Comparison of ENCODE assay signal across 28 cellular contexts in genomic region chr2:58541511-58541910, GRCh38.
A peak's percentile ranks its signal among the peaks of the same experiment; 100 is the strongest.
DNase-seq lines count a peak whose midpoint lies in the region; ATAC-seq, FAIRE-seq and TF ChIP-seq lines count a peak whose summit lies in the region.
"Had no signal": no experiment of that assay in that cellular context is flagged by ENCODE, and none has a peak within 500 bp of the region (broad histone marks: within the 10 kb centered on the region; RNA-seq: fewer than 3 reads in every experiment).

No MANE protein-coding gene starts in this region.

- peak overlapping the region; percentile 85 for H2BK120ac ChIP-seq in H1 (replicated peaks; ENCODE audit: low read depth, low read length)
- H2BK120ac ChIP-seq in mesendoderm (ENCODE audit: low read depth, low read length) = no peak overlapping the region

- CTCF ChIA-PET in H1 (lab: Charles Lee; ENCODE audit: partially characterized antibody) = interaction anchor here (0.6 to 1.2 kb wide), 6 partner anchors 9 to 496 kb away, joined by 3 to 7 read pairs (median 4); no protein-coding TSS in a partner anchor

- H3K27me3 Mint-ChIP-seq in stimulated activated memory B cell treated with anti-CD40 and anti-IgM and Interleukin-4, amounts not matched to agents 10 μg/mL and 1 μg/mL and 100 μg/mL, for 72 hours = peaks cover 17% of the 10 kb centered on the region
- H3K27me3 Mint-ChIP-seq: activated naive CD4-positive, alpha-beta T cell treated with anti-CD3 and anti-CD28 coated beads, Interleukin-2, amount 50 U/mL, for 24 hours had no signal

- H3K79me1 ChIP-seq in H1 (ENCODE audit: low read depth, low read length) = no peaks in the 10 kb centered on the region
- no peaks in the 10 kb centered on the region for H3K79me1 ChIP-seq in mesendoderm (ENCODE audit: low read length)

- no peak overlapping the region for H2BK15ac ChIP-seq in H1 (ENCODE audit: low read length)
- H2BK15ac ChIP-seq in mesendoderm (replicated peaks; ENCODE audit: low read depth) = peak overlapping the region; percentile 74

- DNase-seq in H1 (ENCODE audit: low read depth in 1 of 2, low spot score in 2 of 2) (no peak), mesendoderm (peak; percentile 32), NCI-H510A (lab: John Stamatoyannopoulos, UW) (no peak), urothelium cell line (ENCODE audit: low spot score) (no peak)
- no peak for DNase-seq in activated CD4-positive, alpha-beta T cell treated with anti-CD3 and anti-CD28 coated beads for 1 hour
- DNase-seq: activated B cell treated with CpG ODN at 0.5 μM for 24 hours; activated CD4-positive, alpha-beta T cell treated with anti-CD3 and anti-CD28 coated beads, Interleukin-2, amount 50 U/mL, for 4 hours; activated CD8-positive, alpha-beta memory T cell treated with anti-CD3 and anti-CD28 coated beads, Interleukin-2, amount 50 U/mL, for 4 hours; BE2C; effector memory CD4-positive, alpha-beta T cell; erythroblast; GDM1; Karpas-422; naive thymus-derived CD8-positive, alpha-beta T cell; NCI-H1694 treated with DMSO at 0.1 percent for 48 hours; NCI-H2171 treated with DMSO at 0.1 percent for 48 hours; pancreas; SHP77; spleen had no signal

- TF ChIP-seq CTCF in H1 (IDR thresholded peaks at IDR 0.05; ENCODE audit: control extremely low read depth in 1 of 3, insufficient read depth in 1 of 3, low read depth in 1 of 3, low read length in 3 of 3) = no peak

- H3K23me2 ChIP-seq in H1 (ENCODE audit: low read depth, low read length) = no peaks in the 10 kb centered on the region

- H3K4me1 Mint-ChIP-seq in stimulated activated memory B cell treated with anti-CD40 and anti-IgM and Interleukin-4, amounts not matched to agents 10 μg/mL and 1 μg/mL and 100 μg/mL, for 72 hours = peaks cover 7% of the 10 kb centered on the region
- H3K4me1 Mint-ChIP-seq: activated B cell treated with CpG ODN at 0.5 μM for 24 hours; activated naive CD4-positive, alpha-beta T cell treated with anti-CD3 and anti-CD28 coated beads, Interleukin-2, amount 50 U/mL, for 24 hours had no signal

- H4K20me1 ChIP-seq in H1 (replicated peaks in 1 of 2; ENCODE audit: control insufficient read depth in 1 of 2, insufficient read depth in 2 of 2, low read length in 2 of 2) = no peaks in the 10 kb centered on the region

- H3K27me3 ChIP-seq in HUES48 (ENCODE audit: control insufficient read depth, insufficient read depth, low read length) = no peaks in the 10 kb centered on the region
- no peaks in the 10 kb centered on the region for H3K27me3 ChIP-seq in H1 (replicated peaks in 1 of 4; ENCODE audit: control insufficient read depth in 3 of 4, extremely low read depth in 1 of 4, insufficient read depth in 3 of 4, low read length in 3 of 4)
- H3K27me3 ChIP-seq in mesendoderm (ENCODE audit: insufficient read depth, low read length, poor library complexity) = no peaks in the 10 kb centered on the region
- H3K27me3 ChIP-seq: BE2C, pancreas, right atrium auricular region, spleen had no signal

- no peak overlapping the region for H3K4me3 Mint-ChIP-seq in stimulated activated memory B cell treated with anti-CD40 and anti-IgM and Interleukin-4, amounts not matched to agents 10 μg/mL and 1 μg/mL and 100 μg/mL, for 72 hours
- H3K4me3 Mint-ChIP-seq: activated B cell treated with CpG ODN at 0.5 μM for 24 hours; activated naive CD4-positive, alpha-beta T cell treated with anti-CD3 and anti-CD28 coated beads, Interleukin-2, amount 50 U/mL, for 24 hours; naive thymus-derived CD8-positive, alpha-beta T cell; type B pancreatic cell had no signal

- WGBS in H1 (ENCODE audit: extremely low coverage in 1 of 2, insufficient coverage in 1 of 2, insufficient read length in 1 of 2, insufficient replicate concordance in 2 of 2, low coverage in 1 of 2, low lambda C conversion rate in 2 of 2, missing lambda C conversion rate in 1 of 2), 2 experiments = 23% methylated on average over 7 of the region's 7 CpGs; no CpG with 5 or more reads in 1 of the 2 experiments
- no CpG with 5 or more reads among the region's 7 CpGs for WGBS in mesendoderm (ENCODE audit: extremely low coverage, insufficient coverage, low lambda C conversion rate)

- H4K5ac ChIP-seq in H1 (ENCODE audit: insufficient read length, low read depth, low read length) (peak overlapping the region; percentile 92), mesendoderm (ENCODE audit: low read length) (no peak overlapping the region)

- peak overlapping the region; percentile 84; the same call in 1 of the 2 replicates for H2BK12ac ChIP-seq in H1 (ENCODE audit: low read depth, low read length)

- H2AK5ac ChIP-seq in H1 (ENCODE audit: low read depth, low read length) = no peak overlapping the region
- H2AK5ac ChIP-seq in mesendoderm (ENCODE audit: low read length) = no peak overlapping the region

- H2BK20ac ChIP-seq in H1 (ENCODE audit: low read length) = peak overlapping the region; percentile 48; the same call in 1 of the 2 replicates

- H4K8ac ChIP-seq in H1 (ENCODE audit: extremely low read depth, insufficient read depth, low read length) = no peak overlapping the region
- H4K8ac ChIP-seq in mesendoderm (ENCODE audit: low read depth, low read length) = no peak overlapping the region

- H2BK5ac ChIP-seq in H1 (ENCODE audit: low read depth, low read length) (peak overlapping the region; percentile 86; the same call in 1 of the 2 replicates), mesendoderm (ENCODE audit: low read length) (no peak overlapping the region)

- H3K27ac ChIP-seq in HUES48 (ENCODE audit: low read depth, low read length) (peak overlapping the region; percentile 100), H1 (ENCODE audit: low read depth, low read length) (peak overlapping the region; percentile 92), mesendoderm (ENCODE audit: low read depth, low read length) (peak overlapping the region; percentile 60)
- H3K27ac ChIP-seq: pancreas, right atrium auricular region, spleen had no signal

- H3K14ac ChIP-seq in H1 (ENCODE audit: insufficient read length) = peak overlapping the region; percentile 10

- H3K36me3 ChIP-seq in HUES48 (ENCODE audit: control insufficient read depth, insufficient read depth, low read length) = no peaks in the 10 kb centered on the region
- no peaks in the 10 kb centered on the region for H3K36me3 ChIP-seq in H1 (ENCODE audit: control insufficient read depth in 2 of 4, insufficient read depth in 4 of 4, low read length in 3 of 4)
- H3K36me3 ChIP-seq in mesendoderm (ENCODE audit: control insufficient read depth, insufficient read depth, low read length) = no peaks in the 10 kb centered on the region
- H3K36me3 ChIP-seq: BE2C, pancreas, right atrium auricular region, spleen had no signal

- H3K4ac ChIP-seq in H1 (replicated peaks; ENCODE audit: insufficient read length, low read depth, low read length) (peak overlapping the region; percentile 92), mesendoderm (ENCODE audit: low read depth, low read length) (peak overlapping the region; percentile 4)

- peak overlapping the region; percentile 39; the same call in 1 of the 2 replicates for H3K18ac ChIP-seq in H1 (ENCODE audit: extremely low read depth, low read length)
- H3K18ac ChIP-seq in mesendoderm (ENCODE audit: low read length) = peak overlapping the region; percentile 90

- H3K56ac ChIP-seq in H1 (replicated peaks; ENCODE audit: insufficient read length, low read depth, low read length) (peak overlapping the region; percentile 83), mesendoderm (ENCODE audit: low read length) (no peak overlapping the region)

- H2AFZ ChIP-seq in H1 (ENCODE audit: low read length) = no peak overlapping the region

- no peak for TF ChIP-seq RAD21 in H1 (IDR thresholded peaks at IDR 0.05 in 1 of 2, conservative IDR thresholded peaks at IDR 0.05 in 1 of 2; ENCODE audit: low read depth in 2 of 2, low read length in 2 of 2)

- no peaks in the 10 kb centered on the region for H3K9me3 Mint-ChIP-seq in stimulated activated memory B cell treated with anti-CD40 and anti-IgM and Interleukin-4, amounts not matched to agents 10 μg/mL and 1 μg/mL and 100 μg/mL, for 72 hours
- H3K9me3 Mint-ChIP-seq: activated B cell treated with CpG ODN at 0.5 μM for 24 hours; activated naive CD4-positive, alpha-beta T cell treated with anti-CD3 and anti-CD28 coated beads, Interleukin-2, amount 50 U/mL, for 24 hours; naive thymus-derived CD8-positive, alpha-beta T cell; type B pancreatic cell had no signal

- H3K4me2 ChIP-seq in H1 (ENCODE audit: insufficient read depth in 1 of 2, low read depth in 2 of 2, low read length in 2 of 2) = peak overlapping the region; percentile 58 to 60
- no peak overlapping the region for H3K4me2 ChIP-seq in mesendoderm (ENCODE audit: low read length)

- POLR2A ChIA-PET in H1 (lab: Charles Lee; ENCODE audit: partially characterized antibody) = interaction anchor here (0.7 to 1.8 kb wide), 7 partner anchors 9 to 93 kb away, joined by 3 to 5 read pairs (median 3); no protein-coding TSS in a partner anchor

- FAIRE-seq in A204.1 (lab: Jason Lieb, UNC) (peak; percentile 14), H1 (lab: Jason Lieb, UNC) (peak; percentile 84), urothelium cell line (lab: Jason Lieb, UNC) (no peak)
- FAIRE-seq: bronchial epithelial cell, colon, pancreas had no signal

- TF ChIP-seq POLR2A in H1 (IDR thresholded peaks at IDR 0.05; ENCODE audit: control extremely low read depth in 1 of 2, low read depth in 2 of 2, low read length in 2 of 2) = peak in 1 of 2 experiments; percentile 37; a peak in 1 of 3 replicates

- no peak overlapping the region for H3K27ac Mint-ChIP-seq in stimulated activated memory B cell treated with anti-CD40 and anti-IgM and Interleukin-4, amounts not matched to agents 10 μg/mL and 1 μg/mL and 100 μg/mL, for 72 hours
- H3K27ac Mint-ChIP-seq: activated B cell treated with CpG ODN at 0.5 μM for 24 hours; activated naive CD4-positive, alpha-beta T cell treated with anti-CD3 and anti-CD28 coated beads, Interleukin-2, amount 50 U/mL, for 24 hours; naive thymus-derived CD8-positive, alpha-beta T cell; type B pancreatic cell had no signal

- no peak for TF ChIP-seq EP300 in H1 (IDR thresholded peaks at IDR 0.05; ENCODE audit: borderline replicate concordance in 1 of 2, low read depth in 2 of 2, low read length in 2 of 2)

- H3K79me2 ChIP-seq in H1 (ENCODE audit: control insufficient read depth in 1 of 2, insufficient read depth in 2 of 2, low read length in 2 of 2) = no peaks in the 10 kb centered on the region
- no peaks in the 10 kb centered on the region for H3K79me2 ChIP-seq in mesendoderm (ENCODE audit: control insufficient read depth, insufficient read depth, low read length)

- H3K4me3 ChIP-seq in HUES48 (ENCODE audit: low read depth, low read length) = peak overlapping the region; percentile 56
- peak overlapping the region in 1 of 4 experiments; percentile 56; a peak in 1 of 8 replicates for H3K4me3 ChIP-seq in H1 (ENCODE audit: extremely low read depth in 1 of 4, insufficient read depth in 2 of 4, low read depth in 3 of 4, low read length in 4 of 4)
- H3K4me3 ChIP-seq in mesendoderm (ENCODE audit: low read length) = no peak overlapping the region
- H3K4me3 ChIP-seq: pancreas, right atrium auricular region, spleen had no signal

- H3K9me3 ChIP-seq in HUES48 (ENCODE audit: control insufficient read depth, insufficient read depth, low read length) = no peaks in the 10 kb centered on the region
- no peaks in the 10 kb centered on the region for H3K9me3 ChIP-seq in H1 (ENCODE audit: insufficient read depth in 2 of 2, low read depth in 1 of 2, low read length in 1 of 2)
- H3K9me3 ChIP-seq: BE2C, pancreas, right atrium auricular region, spleen had no signal

- ATAC-seq in stimulated activated memory B cell treated with anti-CD40 and anti-IgM and Interleukin-4, amounts not matched to agents 10 μg/mL and 1 μg/mL and 100 μg/mL, for 72 hours = no peak
- ATAC-seq: HCT116; naive thymus-derived CD8-positive, alpha-beta T cell; pancreas had no signal

- H3K4me1 ChIP-seq in HUES48 (ENCODE audit: control insufficient read depth, insufficient read depth, low read length) (peaks cover 74% of the 10 kb centered on the region), H1 (replicated peaks in 1 of 4; ENCODE audit: control insufficient read depth in 3 of 4, insufficient read depth in 4 of 4, low read length in 3 of 4) (peaks cover 2 to 45% (median 18%) of the 10 kb centered on the region in 4 experiments; a peak in 5 of 7 replicates), mesendoderm (ENCODE audit: control insufficient read depth, low read depth, low read length) (no peaks in the 10 kb centered on the region)
- H3K4me1 ChIP-seq: BE2C, pancreas, right atrium auricular region, spleen had no signal

- H3K23ac ChIP-seq in H1 (ENCODE audit: insufficient read length) = no peak overlapping the region
- no peak overlapping the region for H3K23ac ChIP-seq in mesendoderm (ENCODE audit: low read length)

- peak overlapping the region; percentile 83 for H4K91ac ChIP-seq in H1 (replicated peaks; ENCODE audit: insufficient read length, low read length)

- no peaks in the 10 kb centered on the region for H3K36me3 Mint-ChIP-seq in stimulated activated memory B cell treated with anti-CD40 and anti-IgM and Interleukin-4, amounts not matched to agents 10 μg/mL and 1 μg/mL and 100 μg/mL, for 72 hours
- H3K36me3 Mint-ChIP-seq: activated naive CD4-positive, alpha-beta T cell treated with anti-CD3 and anti-CD28 coated beads, Interleukin-2, amount 50 U/mL, for 24 hours; naive thymus-derived CD8-positive, alpha-beta T cell; type B pancreatic cell had no signal

- peak overlapping the region; percentile 70 for H3K9ac ChIP-seq in HUES48 (ENCODE audit: low read depth, low read length)
- peak overlapping the region in 2 of 4 experiments; percentile 46 to 59; a peak in 4 of 7 replicates for H3K9ac ChIP-seq in H1 (replicated peaks in 1 of 4; ENCODE audit: extremely low read depth in 1 of 4, low read depth in 3 of 4, low read length in 3 of 4)
- no peak overlapping the region for H3K9ac ChIP-seq in mesendoderm (ENCODE audit: low read length)
